Comparison of ENCODE assay signal across 10 cellular contexts in genomic region chr11:78023426-78023825, GRCh38. TPM values are rescaled to one million over a fixed set of nuclear protein-coding genes. Genes with fewer than 3 reads are reported as not detected.
DNase-seq lines count a peak whose midpoint lies in the region; ATAC-seq and TF ChIP-seq lines count a peak whose summit lies in the region.
"Had no signal": no experiment of that assay in that cellular context is flagged by ENCODE, and none has a peak within 500 bp of the region (broad histone marks: within the 10 kb centered on the region; RNA-seq: fewer than 3 reads in every experiment).

No MANE protein-coding gene starts in this region.

- intact Hi-C loops in Calu3 (cut with micrococcal nuclease; ENCODE audit: unreplicated experiment), result no loop called here
- intact Hi-C loops in ascending aorta (cut with DNase I), result no loop called here
- intact Hi-C loops in psoas muscle (cut with DNase I), result no loop called here

- in situ Hi-C loops in GM13976 (cut with MboI; ENCODE audit: low sequenced_read_pairs, unreplicated experiment), result no loop called here

- H3K27me3 ChIP-seq in ascending aorta (no peaks in the 10 kb centered on the region), iPS DF 6.9 (ENCODE audit: control insufficient read depth, insufficient read depth, low read length) (no peaks in the 10 kb centered on the region), psoas muscle (ENCODE audit: insufficient read depth in 3 of 3, low read length in 2 of 3) (no peaks in the 10 kb centered on the region)

- H3K27me3 Mint-ChIP-seq in Calu3 (ENCODE audit: unreplicated experiment), result no peaks in the 10 kb centered on the region

- no CpG with 5 or more reads among the region's 7 CpGs for WGBS in iPS DF 6.9 (ENCODE audit: insufficient coverage, insufficient read length)
- 81 to 88% (median 86%) methylated on average over 7 of the region's 7 CpGs for WGBS in psoas muscle, 3 donors

- H3K4me1 ChIP-seq in ascending aorta (peaks cover 0 to 2% of the 10 kb centered on the region in 2 donors), iPS DF 6.9 (ENCODE audit: control insufficient read depth, insufficient read depth, low read length) (peaks cover 2% of the 10 kb centered on the region; the same call in 1 of the 2 replicates), psoas muscle (no peaks in the 10 kb centered on the region)

- peak overlapping the region; percentile 50 to 63 for H3K4me3 ChIP-seq in ascending aorta
- peak overlapping the region; percentile 50; the same call in 1 of the 2 replicates for H3K4me3 ChIP-seq in iPS DF 6.9 (ENCODE audit: low read length)
- H3K4me3 ChIP-seq in psoas muscle, result peak overlapping the region; percentile 55

- peaks cover 22% of the 10 kb centered on the region for H3K36me3 Mint-ChIP-seq in Calu3 (ENCODE audit: insufficient read depth, unreplicated experiment)
- H3K36me3 Mint-ChIP-seq: CD8-positive, alpha-beta memory T cell had no signal

- peaks cover 49% of the 10 kb centered on the region for H3K4me1 Mint-ChIP-seq in Calu3 (ENCODE audit: low read depth, unreplicated experiment)

- TF ChIP-seq CTCF in Calu3 (IDR thresholded peaks at IDR 0.05; ENCODE audit: unreplicated experiment), result no peak
- no peak for TF ChIP-seq CTCF in ascending aorta (IDR thresholded peaks at IDR 0.05)
- no peak for TF ChIP-seq CTCF in psoas muscle (IDR thresholded peaks at IDR 0.05)
- no peak for TF ChIP-seq CTCF in GM13976 (IDR thresholded peaks at IDR 0.05; ENCODE audit: borderline replicate concordance, control extremely low read depth, extremely low read depth, insufficient read depth, missing control alignments)

- CTCF ChIA-PET in Calu3 (lab: Charles Lee), result no interaction called here

- DNase-seq in Calu3, result no peak
- DNase-seq in ascending aorta (ENCODE audit: low spot score in 2 of 2), result no peak
- no peak for DNase-seq in iPS DF 6.9 (ENCODE audit: low read depth, low spot score)
- no peak for DNase-seq in psoas muscle
- no peak for DNase-seq in central memory CD4-positive, alpha-beta T cell
- DNase-seq in GM13976 (ENCODE audit: low spot score), result no peak
- DNase-seq in NCI-H187 (lab: John Stamatoyannopoulos, UW), result no peak
- DNase-seq: CD8-positive, alpha-beta memory T cell had no signal

- H3K27ac Mint-ChIP-seq in Calu3 (ENCODE audit: unreplicated experiment), result peak overlapping the region; percentile 87

- H3K36me3 ChIP-seq in ascending aorta (no peaks in the 10 kb centered on the region), iPS DF 6.9 (ENCODE audit: control insufficient read depth, insufficient read depth, low read length) (no peaks in the 10 kb centered on the region), psoas muscle (ENCODE audit: insufficient read depth in 1 of 2, low read depth in 1 of 2) (no peaks in the 10 kb centered on the region)

- ATAC-seq in psoas muscle, result no peak
- no peak for ATAC-seq in GM21619 (IDR thresholded peaks at IDR 0.05; ENCODE audit: unreplicated experiment)

- BruUV-seq in Calu3 (replicated peaks; lab: Mats Ljungman, UMichigan), result no TSS peak

- H3K9me3 Mint-ChIP-seq in Calu3 (ENCODE audit: low read depth, unreplicated experiment), result no peaks in the 10 kb centered on the region
- H3K9me3 Mint-ChIP-seq: CD8-positive, alpha-beta memory T cell had no signal

- no peak overlapping the region for H3K27ac ChIP-seq in ascending aorta
- no peak overlapping the region for H3K27ac ChIP-seq in iPS DF 6.9 (ENCODE audit: low read length)
- no peak overlapping the region for H3K27ac ChIP-seq in psoas muscle

- H3K4me3 Mint-ChIP-seq in Calu3 (ENCODE audit: low read depth, unreplicated experiment), result peak overlapping the region; percentile 98
- H3K4me3 Mint-ChIP-seq: CD8-positive, alpha-beta memory T cell had no signal

- no peaks in the 10 kb centered on the region for H3K9me3 ChIP-seq in ascending aorta
- no peaks in the 10 kb centered on the region for H3K9me3 ChIP-seq in iPS DF 6.9 (ENCODE audit: control insufficient read depth, insufficient read depth, low read length)
- no peaks in the 10 kb centered on the region for H3K9me3 ChIP-seq in psoas muscle

RNA-seq across cellular contexts. Expression of gene KCTD14, which starts 0.3 kb away (rescaled TPM):
- total RNA-seq in Calu3 (2022), result 13.2 and 17.6 TPM in 2 replicates
- total RNA-seq in ascending aorta, result 0.96 TPM
- under 1 TPM in 2 of 4 donors, not detected in 2; 0.18 to 0.32 TPM for total RNA-seq in psoas muscle
- polyA plus RNA-seq in psoas muscle, result under 1 TPM; 0.12 to 0.27 (median 0.18) TPM
- total RNA-seq: mononuclear cell had no signal

RNA-seq across cellular contexts. Expression of gene INTS4, which starts 29.0 kb away (rescaled TPM):
- total RNA-seq in Calu3 (2022), result 35.4 and 43.9 TPM in 2 replicates
- 10.7 TPM for total RNA-seq in ascending aorta
- 10 to 100 TPM; 12.1 to 18.6 (median 14.6) TPM for total RNA-seq in psoas muscle
- 10 to 100 TPM; 10.1 to 15.1 (median 12.6) TPM for polyA plus RNA-seq in psoas muscle

RNA-seq across cellular contexts. Expression of gene THRSP, which starts 40.2 kb away (rescaled TPM):
- total RNA-seq in Calu3 (2022) (not detected in 2 replicates), ascending aorta (not detected), psoas muscle (1 to 10 TPM in 2 of 4 donors, under 1 TPM in 2; 0.24 to 5.6 (median 1.6) TPM)
- polyA plus RNA-seq in psoas muscle, result 1 to 10 TPM in 2 of 3 donors, under 1 TPM in 1; 0.61 to 7.2 (median 2.2) TPM
- total RNA-seq: CD8-positive, alpha-beta memory T cell had no signal
- polyA plus RNA-seq: CD8-positive, alpha-beta memory T cell had no signal

RNA-seq across cellular contexts. Expression of gene NDUFC2, which starts 56.2 kb away (rescaled TPM):
- 264 and 343 TPM in 2 replicates for total RNA-seq in Calu3 (2022)
- 112 TPM for total RNA-seq in ascending aorta
- 100 to 1,000 TPM; 223 to 309 (median 252) TPM for total RNA-seq in psoas muscle
- 100 to 1,000 TPM; 224 to 350 (median 264) TPM for polyA plus RNA-seq in psoas muscle
